11 cellular contexts compared by ENCODE assay signal in the genomic region with DNA sequence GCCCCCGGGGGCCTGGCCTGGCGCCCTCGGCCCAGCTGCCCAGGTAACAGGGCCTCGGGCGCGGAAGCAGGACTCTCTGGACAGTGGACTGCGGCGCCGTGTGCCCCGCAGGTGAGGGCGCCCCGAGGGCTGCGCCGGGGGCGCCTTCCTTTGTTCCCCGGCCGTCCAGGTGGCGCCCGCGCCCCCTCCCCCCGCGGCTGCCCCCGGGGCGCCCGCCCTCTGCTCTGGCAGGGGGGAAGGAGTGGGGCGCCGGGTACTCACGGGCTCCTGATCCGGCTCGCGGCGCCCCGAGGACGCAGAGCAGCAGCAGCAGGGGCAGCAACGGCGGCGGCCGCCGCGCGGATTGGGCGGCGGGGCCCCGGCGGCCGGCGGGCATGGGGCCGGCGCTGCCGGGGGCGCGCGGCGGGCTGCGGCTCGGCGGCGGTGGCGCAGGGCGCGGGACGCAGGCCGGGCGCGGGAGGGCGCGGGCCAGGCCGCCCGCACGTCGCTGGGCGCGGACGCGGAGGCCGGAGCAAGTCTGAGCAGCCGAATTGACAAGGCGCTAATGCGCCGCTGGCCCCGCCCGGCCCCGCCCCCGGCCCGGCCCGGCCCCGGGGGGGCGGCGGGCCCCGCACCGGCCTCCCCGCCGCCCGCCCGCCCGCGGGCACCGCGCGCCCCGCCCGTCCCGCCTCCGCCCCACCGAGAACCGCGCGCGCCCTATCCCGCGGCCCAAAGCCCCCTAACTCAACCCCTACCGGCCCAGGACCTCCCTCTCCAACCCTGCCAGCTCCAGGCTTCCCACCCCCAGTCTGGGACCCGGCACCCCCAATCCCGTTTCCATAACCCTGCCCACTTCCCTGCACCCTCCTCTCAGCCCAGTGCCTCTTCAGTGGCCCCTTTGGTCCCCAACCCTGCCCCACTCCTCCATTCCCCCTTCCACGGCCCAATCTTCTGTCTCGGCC. TPM values are rescaled to one million over a fixed set of nuclear protein-coding genes. Genes with fewer than 3 reads are reported as not detected.
DNase-seq lines count a peak whose midpoint lies in the region; ATAC-seq and TF ChIP-seq lines count a peak whose summit lies in the region.
"Had no signal": no experiment of that assay in that cellular context is flagged by ENCODE, and none has a peak within 500 bp of the region (broad histone marks: within the 10 kb centered on the region; RNA-seq: fewer than 3 reads in every experiment).

A gene with protein sequence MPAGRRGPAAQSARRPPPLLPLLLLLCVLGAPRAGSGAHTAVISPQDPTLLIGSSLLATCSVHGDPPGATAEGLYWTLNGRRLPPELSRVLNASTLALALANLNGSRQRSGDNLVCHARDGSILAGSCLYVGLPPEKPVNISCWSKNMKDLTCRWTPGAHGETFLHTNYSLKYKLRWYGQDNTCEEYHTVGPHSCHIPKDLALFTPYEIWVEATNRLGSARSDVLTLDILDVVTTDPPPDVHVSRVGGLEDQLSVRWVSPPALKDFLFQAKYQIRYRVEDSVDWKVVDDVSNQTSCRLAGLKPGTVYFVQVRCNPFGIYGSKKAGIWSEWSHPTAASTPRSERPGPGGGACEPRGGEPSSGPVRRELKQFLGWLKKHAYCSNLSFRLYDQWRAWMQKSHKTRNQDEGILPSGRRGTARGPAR (minus strand): TSS at position 519 of the 941 bp plus-strand sequence. CDS start 143 bp downstream, at position 376.

- H3K4me3 ChIP-seq in BJ (ENCODE audit: low read depth, low read length) (0 out of 2 replicates have a peak within 1 kb of the TSS, but pooled peaks have one; percentile 11), RWPE2 (ENCODE audit: severe bottlenecking) (peak within 1 kb of the TSS; percentile 17), fibroblast of lung (replicated peaks in 1 of 4; ENCODE audit: control extremely low read depth in 1 of 4, insufficient read depth in 1 of 4, low read depth in 3 of 4, low read length in 4 of 4) (peak within 1 kb of the TSS in 1 of 4 experiments; percentile 17), osteoblast (ENCODE audit: insufficient read depth, low read length) (peak within 1 kb of the TSS; percentile 57)

- ATAC-seq in RWPE2 (ENCODE audit: low read depth) (no peak), GM19035 (IDR thresholded peaks at IDR 0.05; ENCODE audit: unreplicated experiment) (no peak), GM18873 (IDR thresholded peaks at IDR 0.05; ENCODE audit: low FRiP score, unreplicated experiment) (no peak)

- H3K36me3 ChIP-seq in BJ (ENCODE audit: control insufficient read depth, insufficient read depth, low read length) (no peaks in the 10 kb centered on the region), RWPE2 (ENCODE audit: low read depth) (no peaks in the 10 kb centered on the region), fibroblast of lung (ENCODE audit: control insufficient read depth, insufficient read depth, low read length) (no peaks in the 10 kb centered on the region), osteoblast (ENCODE audit: insufficient read depth, low read length) (no peaks in the 10 kb centered on the region)

- no peak within 1 kb of the TSS for H3K9ac ChIP-seq in fibroblast of lung (ENCODE audit: insufficient read depth, low read length)

- H3K27ac ChIP-seq in RWPE2 (ENCODE audit: poor library complexity, severe bottlenecking) (no peak within 1 kb of the TSS), fibroblast of lung (ENCODE audit: insufficient read depth, low read length) (no peak within 1 kb of the TSS), osteoblast (ENCODE audit: low read depth, low read length) (no peak within 1 kb of the TSS)

- no peaks in the 10 kb centered on the region for H4K20me1 ChIP-seq in fibroblast of lung (ENCODE audit: control insufficient read depth, extremely low read depth, insufficient read depth, low read length)
- H4K20me1 ChIP-seq in osteoblast (ENCODE audit: insufficient read depth, low read length) = no peaks in the 10 kb centered on the region

- DNase-seq in BJ (ENCODE audit: low read depth) (no peak), RWPE2 (ENCODE audit: low spot score) (no peak), fibroblast of lung (ENCODE audit: low read depth in 2 of 2) (no peak), osteoblast (ENCODE audit: insufficient read length, low spot score, missing footprints) (peak; percentile 87), GM20000 (ENCODE audit: low spot score) (no peak)
- DNase-seq in activated CD4-positive, alpha-beta T cell treated with anti-CD3 and anti-CD28 coated beads, Interleukin-2, amount 50 U/mL, for 48 hours = no peak
- DNase-seq: activated naive CD4-positive, alpha-beta T cell treated with anti-CD3 and anti-CD28 coated beads for 36 hours; COR-L47; NCI-H1105 treated with DMSO at 0.1 percent for 48 hours had no signal

- peaks cover 42% of the 10 kb centered on the region for H3K27me3 ChIP-seq in BJ (ENCODE audit: control insufficient read depth, insufficient read depth, low read length)
- H3K27me3 ChIP-seq in RWPE2 (ENCODE audit: insufficient read depth, poor library complexity, severe bottlenecking) = peaks cover 60% of the 10 kb centered on the region
- peaks cover 64% of the 10 kb centered on the region for H3K27me3 ChIP-seq in fibroblast of lung (ENCODE audit: control insufficient read depth, insufficient read depth, low read length)
- peaks cover 46% of the 10 kb centered on the region for H3K27me3 ChIP-seq in osteoblast (ENCODE audit: insufficient read depth, low read length)

- CTCF ChIA-PET in BJ (lab: Yijun Ruan, JAX) = interaction anchor here (0.6 to 1.0 kb wide), 2 partner anchors 211 to 240 kb away, joined by 3 read pairs; no protein-coding TSS in a partner anchor

- POLR2A ChIA-PET in BJ (lab: Charles Lee) = no interaction called here

- TF ChIP-seq CTCF in BJ (IDR thresholded peaks at IDR 0.05; ENCODE audit: insufficient read depth, low read depth, low read length) (no peak), RWPE2 (IDR thresholded peaks at IDR 0.05; ENCODE audit: poor library complexity, severe bottlenecking) (no peak), fibroblast of lung (conservative IDR thresholded peaks at IDR 0.05 in 1 of 2, IDR thresholded peaks at IDR 0.05 in 1 of 2; ENCODE audit: low read depth in 1 of 2, low read length in 2 of 2) (no peak), osteoblast (IDR thresholded peaks at IDR 0.05; ENCODE audit: extremely low read depth, low read depth, low read length) (no peak), GM20000 (IDR thresholded peaks at IDR 0.05; ENCODE audit: extremely low read depth, missing control alignments) (no peak)

- H3K4me2 ChIP-seq in fibroblast of lung (ENCODE audit: extremely low read depth, insufficient read depth, low read length) (peak within 1 kb of the TSS; percentile 35), osteoblast (ENCODE audit: insufficient read depth, low read length) (peak within 1 kb of the TSS; percentile 58)

- H3K4me1 ChIP-seq in RWPE2 (ENCODE audit: insufficient read depth, poor library complexity, severe bottlenecking) = peaks cover 8% of the 10 kb centered on the region
- H3K4me1 ChIP-seq in fibroblast of lung (ENCODE audit: control insufficient read depth, extremely low read depth, insufficient read depth, low read length) = no peaks in the 10 kb centered on the region
- no peaks in the 10 kb centered on the region for H3K4me1 ChIP-seq in osteoblast (ENCODE audit: insufficient read depth, low read length)

- no peak within 1 kb of the TSS for H2AFZ ChIP-seq in fibroblast of lung (ENCODE audit: low read length)
- H2AFZ ChIP-seq in osteoblast (ENCODE audit: low read length) = no peak within 1 kb of the TSS

- H3K9me3 ChIP-seq in RWPE2 (ENCODE audit: severe bottlenecking) = no peaks in the 10 kb centered on the region
- no peaks in the 10 kb centered on the region for H3K9me3 ChIP-seq in fibroblast of lung (ENCODE audit: control insufficient read depth, insufficient read depth, low read depth, low read length)
- H3K9me3 ChIP-seq in osteoblast (ENCODE audit: low read depth, low read length) = no peaks in the 10 kb centered on the region

- H3K79me2 ChIP-seq in fibroblast of lung (ENCODE audit: control insufficient read depth, insufficient read depth, low read length) (no peaks in the 10 kb centered on the region), osteoblast (ENCODE audit: insufficient read depth, low read length) (no peaks in the 10 kb centered on the region)

RNA-seq across cellular contexts. Expression of the gene that starts here (rescaled TPM):
- polyA plus RNA-seq in BJ (2011; rRNA removed) = 5.6 and 6.6 TPM in 2 replicates
- 1.4 and 4.8 TPM in 2 replicates for polyA minus RNA-seq in BJ (2011; rRNA and poly(A)+ RNA removed)
- total RNA-seq in fibroblast of lung = 2.3 and 2.5 TPM in 2 replicates
- 2.2 and 2.8 TPM in 2 replicates for polyA plus RNA-seq in fibroblast of lung
- polyA plus RNA-seq in fibroblast of lung (2012) = 2.8 and 7.8 TPM in 2 replicates
- polyA minus RNA-seq in fibroblast of lung (ENCODE audit: low replicate concordance) = 0.24 and 0.63 TPM in 2 replicates
- 6.9 and 15.9 TPM in 2 replicates for total RNA-seq in osteoblast
- total RNA-seq: activated naive CD4-positive, alpha-beta T cell treated with anti-CD3 and anti-CD28 coated beads for 36 hours had no signal
